ENCODE assay signal across 17 cellular contexts in the genomic region with DNA sequence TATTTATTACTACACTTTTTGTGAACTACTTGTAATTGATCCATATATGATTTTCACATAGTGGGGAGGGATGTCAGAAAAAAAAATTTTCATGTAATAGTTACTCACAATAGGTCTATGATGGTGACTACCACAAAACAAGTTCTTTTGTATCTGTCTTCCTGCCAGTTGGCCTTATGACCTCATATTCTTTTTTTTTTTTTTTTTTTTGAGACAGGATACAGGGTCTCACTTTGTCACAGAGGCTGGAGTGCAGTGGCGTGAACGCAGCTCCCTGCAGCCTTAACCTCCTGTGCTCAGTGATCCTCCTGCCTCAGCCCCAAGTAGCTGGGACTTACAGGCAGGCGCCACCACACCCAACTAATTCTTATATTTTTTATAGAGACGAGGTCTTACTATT. TPM values are rescaled to one million over a fixed set of nuclear protein-coding genes. Genes with fewer than 3 reads are reported as not detected.
DNase-seq lines count a peak whose midpoint lies in the region; TF ChIP-seq lines count a peak whose summit lies in the region.
"Had no signal": no experiment of that assay in that cellular context is flagged by ENCODE, and none has a peak within 500 bp of the region (broad histone marks: within the 10 kb centered on the region; RNA-seq: fewer than 3 reads in every experiment).

No MANE protein-coding gene starts in this region.

- no peak overlapping the region for H3K4me3 Mint-ChIP-seq in endothelial cell (ENCODE audit: unreplicated experiment)
- H3K4me3 Mint-ChIP-seq: HFFc6 had no signal

- intact Hi-C loops in posterior vena cava (cut with DNase I), result no loop called here

- no peak overlapping the region for H3K4me3 ChIP-seq in Jurkat, Clone E6-1 (ENCODE audit: low read length)

- H3K4me1 Mint-ChIP-seq in endothelial cell (ENCODE audit: unreplicated experiment), result peaks cover 3% of the 10 kb centered on the region

- H3K9me3 Mint-ChIP-seq in endothelial cell (ENCODE audit: unreplicated experiment), result no peaks in the 10 kb centered on the region
- H3K9me3 Mint-ChIP-seq: HFFc6 had no signal

- H3K27ac Mint-ChIP-seq in endothelial cell (ENCODE audit: unreplicated experiment), result peak overlapping the region; percentile 88
- H3K27ac Mint-ChIP-seq: HFFc6 had no signal

- peak; percentile 17 for DNase-seq in activated effector memory CD4-positive, alpha-beta T cell treated with anti-CD3 and anti-CD28 coated beads, Interleukin-2, amount 50 U/mL, for 16 hours
- DNase-seq in activated effector memory CD4-positive, alpha-beta T cell treated with Interleukin-2 at 50 U/mL for 16 hours, result no peak
- peak; percentile 16 for DNase-seq in Jurkat, Clone E6-1 (ENCODE audit: low read depth, low spot score)
- DNase-seq in endothelial cell (ENCODE audit: low spot score) (no peak), posterior vena cava (ENCODE audit: low spot score) (peak; percentile 25), DMS153 (lab: John Stamatoyannopoulos, UW) (no peak), SK-N-DZ (ENCODE audit: low spot score) (no peak), NCI-H2196 treated with DMSO at 0.1 percent for 48 hours (lab: John Stamatoyannopoulos, UW; ENCODE audit: unreplicated experiment) (no peak)
- DNase-seq: C1 segment of cervical spinal cord, DMS79, H7, HFFc6, NCI-H1417 treated with DMSO at 0.1 percent for 48 hours, NCI-H1930, NCI-H345, NCI-H524 treated with DMSO at 0.1 percent for 48 hours, SHP77 had no signal

- H3K36me3 Mint-ChIP-seq in endothelial cell (ENCODE audit: low read depth, unreplicated experiment), result peaks cover 5% of the 10 kb centered on the region

- H3K27me3 Mint-ChIP-seq in endothelial cell (ENCODE audit: unreplicated experiment), result no peaks in the 10 kb centered on the region

- TF ChIP-seq CTCF in endothelial cell (IDR thresholded peaks at IDR 0.05; ENCODE audit: unreplicated experiment), result no peak

RNA-seq across cellular contexts. Expression of gene SEC24A, which starts 10.9 kb away (rescaled TPM):
- polyA plus RNA-seq in Jurkat, Clone E6-1 (2012; ENCODE audit: insufficient read depth, insufficient read length), result 8.8 TPM
- 17.6 TPM for total RNA-seq in endothelial cell (ENCODE audit: unreplicated experiment)
- total RNA-seq in posterior vena cava, result 10 to 100 TPM; 22.2 to 27.4 TPM
- 12.5 and 14.4 TPM in 2 replicates for polyA plus RNA-seq in SK-N-DZ (2014; cell fraction: cytosol; rRNA removed)
- 7.2 and 9.1 TPM in 2 replicates for polyA plus RNA-seq in SK-N-DZ (2014; cell fraction: nucleus; rRNA removed)

RNA-seq across cellular contexts. Expression of gene SAR1B, which starts 26.8 kb away (rescaled TPM):
- polyA plus RNA-seq in Jurkat, Clone E6-1 (2012; ENCODE audit: insufficient read depth, insufficient read length), result 63.6 TPM
- 30.9 TPM for total RNA-seq in endothelial cell (ENCODE audit: unreplicated experiment)
- total RNA-seq in posterior vena cava, result 10 to 100 TPM; 64.6 to 70.1 TPM
- 23.9 and 27.0 TPM in 2 replicates for polyA plus RNA-seq in SK-N-DZ (2014; cell fraction: cytosol; rRNA removed)
- polyA plus RNA-seq in SK-N-DZ (2014; cell fraction: nucleus; rRNA removed), result 19.9 and 34.1 TPM in 2 replicates

Comparison
In these comparisons a context has a peak if more than half of its experiments do, and no peak if none do; other contexts are left out.
1. DNase-seq: peak in activated effector memory CD4-positive, alpha-beta T cell treated with anti-CD3 and anti-CD28 coated beads, Interleukin-2, amount 50 U/mL, for 16 hours (single experiment), Jurkat, Clone E6-1 (single experiment) and posterior vena cava (single experiment); none in activated effector memory CD4-positive, alpha-beta T cell treated with Interleukin-2 at 50 U/mL for 16 hours (single experiment), endothelial cell (single experiment), DMS153 (single experiment), SK-N-DZ (single experiment) and NCI-H2196 treated with DMSO at 0.1 percent for 48 hours (single experiment).